ENCODE assay signal across 23 cellular contexts in the genomic region with DNA sequence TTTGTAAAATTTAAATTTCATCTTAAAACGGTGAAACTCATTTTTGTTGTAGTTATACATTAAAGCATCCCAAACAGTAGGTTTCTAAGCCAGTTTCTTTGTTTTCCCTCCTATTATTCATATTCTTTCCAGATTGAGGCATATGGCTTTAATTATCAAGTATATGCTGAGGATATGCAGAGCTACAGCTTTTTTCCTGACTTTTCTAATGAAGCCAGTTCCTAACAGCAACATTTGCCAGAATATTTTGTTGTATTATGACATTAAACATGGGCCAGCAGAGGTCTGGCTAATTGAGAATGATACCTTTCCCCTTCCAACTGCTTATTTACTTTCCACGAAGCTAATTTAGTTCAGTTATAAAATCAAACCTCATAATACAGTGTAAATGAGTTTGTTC.
DNase-seq lines count a peak whose midpoint lies in the region; ATAC-seq, FAIRE-seq and TF ChIP-seq lines count a peak whose summit lies in the region.
"Had no signal": no experiment of that assay in that cellular context is flagged by ENCODE, and none has a peak within 500 bp of the region (broad histone marks: within the 10 kb centered on the region; RNA-seq: fewer than 3 reads in every experiment).

No MANE protein-coding gene starts in this region.

- FAIRE-seq in kidney (lab: Jason Lieb, UNC) = no peak
- FAIRE-seq: GM12892 had no signal

- intact Hi-C loops in kidney (cut with DNase I) = no loop called here

- H3K4me1 ChIP-seq in kidney (ENCODE audit: control insufficient read depth in 1 of 2, insufficient read depth in 1 of 2, low read depth in 1 of 2, low read length in 2 of 2) = no peaks in the 10 kb centered on the region
- H3K4me1 ChIP-seq: BLaER1, Caco-2 had no signal

- no peaks in the 10 kb centered on the region for H3K36me3 ChIP-seq in kidney (ENCODE audit: control insufficient read depth in 1 of 2, insufficient read depth in 2 of 2, low read length in 2 of 2)
- H3K36me3 ChIP-seq: BLaER1 had no signal

- no peak overlapping the region for H3K4me3 ChIP-seq in kidney (ENCODE audit: low read length in 2 of 2)
- H3K4me3 ChIP-seq: BLaER1 had no signal

- no peaks in the 10 kb centered on the region for H3K9me3 ChIP-seq in kidney (ENCODE audit: control insufficient read depth in 1 of 2, low read length in 2 of 2)
- H3K9me3 ChIP-seq: BLaER1, Caco-2 had no signal

- DNase-seq in NCI-H1105 treated with DMSO at 0.1 percent for 48 hours (lab: John Stamatoyannopoulos, UW) (peak; percentile 51), NCI-H1105 (lab: John Stamatoyannopoulos, UW) (no peak), SK-N-DZ (ENCODE audit: low spot score) (peak; percentile 13), fibroblast of gingiva (ENCODE audit: low read depth) (peak; percentile 62), kidney (no peak), ecto neural progenitor cell (ENCODE audit: low spot score) (no peak), MV-4-11 (lab: John Stamatoyannopoulos, UW) (no peak)
- DNase-seq: Caco-2; CD4-positive, alpha-beta memory T cell; DMS 273 treated with DMSO at 0.1 percent for 48 hours; DND-41; GOT3; HCEC 1CT; NCI-H1417 treated with DMSO at 0.1 percent for 48 hours; NCI-H187 treated with DMSO at 0.1 percent for 48 hours; NCI-H2107; NK-92 treated with Interleukin-12 subunit alpha and Interleukin-12 subunit beta, amount 100 ng/mL, for 24 hours; SIG-M5 had no signal

- H3K9ac ChIP-seq in kidney (ENCODE audit: low read length in 2 of 2) = no peak overlapping the region
- H3K9ac ChIP-seq: BLaER1 had no signal

- TF ChIP-seq CTCF in kidney (IDR thresholded peaks at IDR 0.05; ENCODE audit: borderline replicate concordance, extremely low read depth, insufficient read depth) = no peak

- no peak for ATAC-seq in HG03280 (IDR thresholded peaks at IDR 0.05; ENCODE audit: unreplicated experiment)
- ATAC-seq: Panc1 had no signal

- H3K27ac ChIP-seq in kidney (ENCODE audit: low read depth in 2 of 2, low read length in 2 of 2) = peak overlapping the region; percentile 27 to 65
- H3K27ac ChIP-seq: 22Rv1, BLaER1 had no signal

Comparison
In these comparisons a context has a peak if more than half of its experiments do, and no peak if none do; other contexts are left out.
1. DNase-seq: peak in NCI-H1105 treated with DMSO at 0.1 percent for 48 hours (single experiment), SK-N-DZ (single experiment) and fibroblast of gingiva (single experiment); none in NCI-H1105 (single experiment), kidney (single experiment), ecto neural progenitor cell (single experiment) and MV-4-11 (single experiment).